17 cellular contexts compared by ENCODE assay signal in the genomic region with DNA sequence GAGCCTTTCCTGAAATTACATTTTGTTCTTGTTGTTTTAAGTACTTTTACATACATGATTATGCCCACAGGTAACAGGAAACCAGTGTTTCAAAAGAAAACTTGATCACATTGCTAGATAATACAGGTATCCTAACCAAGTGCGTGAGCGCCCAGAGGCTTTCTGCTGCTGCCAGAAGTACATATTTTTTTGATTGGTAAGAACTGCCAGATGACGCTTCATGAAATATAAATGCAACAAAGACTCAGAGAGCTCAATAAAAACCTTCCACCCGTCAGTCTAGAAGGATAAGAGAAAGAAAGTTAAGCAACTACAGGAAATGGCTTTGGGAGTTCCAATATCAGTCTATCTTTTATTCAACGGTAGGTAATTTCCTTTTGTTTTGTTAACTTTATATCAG. TPM values are rescaled to one million over a fixed set of nuclear protein-coding genes. Genes with fewer than 3 reads are reported as not detected.
DNase-seq lines count a peak whose midpoint lies in the region; ATAC-seq, FAIRE-seq and TF ChIP-seq lines count a peak whose summit lies in the region.
"Had no signal": no experiment of that assay in that cellular context is flagged by ENCODE, and none has a peak within 500 bp of the region (broad histone marks: within the 10 kb centered on the region; RNA-seq: fewer than 3 reads in every experiment).

A gene with protein sequence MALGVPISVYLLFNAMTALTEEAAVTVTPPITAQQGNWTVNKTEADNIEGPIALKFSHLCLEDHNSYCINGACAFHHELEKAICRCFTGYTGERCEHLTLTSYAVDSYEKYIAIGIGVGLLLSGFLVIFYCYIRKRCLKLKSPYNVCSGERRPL (plus strand): TSS at position 256 of the 400 bp plus-strand sequence. CDS start 64 bp downstream, at position 320.

- peak within 1 kb of the TSS in 1 of 3 donors; percentile 7 for H3K27ac Mint-ChIP-seq in CD4-positive, CD25-positive, alpha-beta regulatory T cell
- no peak within 1 kb of the TSS for H3K27ac Mint-ChIP-seq in endothelial cell (ENCODE audit: unreplicated experiment)

- no TSS peak for BruUV-seq in HCT116 (replicated peaks; lab: Mats Ljungman, UMichigan)
- BruUV-seq in GM12878 (replicated peaks; lab: Mats Ljungman, UMichigan) = no TSS peak

- no peak within 1 kb of the TSS for H3K4ac ChIP-seq in mesenchymal stem cell (ENCODE audit: low read depth in 1 of 2, low read length in 2 of 2)

- RAD21 ChIA-PET in HCT116 (lab: Charles Lee; ENCODE audit: low non-redundant PET in 1 of 2, low total read pairs in 2 of 2, uncharacterized antibody in 2 of 2, unreplicated experiment in 2 of 2) (no interaction called here), GM12878 (lab: Charles Lee; ENCODE audit: unreplicated experiment) (interaction anchor here (1.5 to 1.8 kb wide), 2 partner anchors 80 to 120 kb away, joined by 4 to 5 read pairs; no protein-coding TSS in a partner anchor)

- no peaks in the 10 kb centered on the region for H3K79me1 ChIP-seq in mesenchymal stem cell (replicated peaks; ENCODE audit: low read length, poor library complexity, severe bottlenecking)

- SMC1A ChIA-PET in GM12878 (lab: Charles Lee; ENCODE audit: uncharacterized antibody, unreplicated experiment) = interaction anchor here (0.6 to 4.8 kb wide), 4 partner anchors 12 to 119 kb away, joined by 3 to 21 read pairs (median 4); no protein-coding TSS in a partner anchor

- H3K9me2 ChIP-seq in HCT116 (ENCODE audit: insufficient read depth) = no peaks in the 10 kb centered on the region

- H3K27me3 ChIP-seq in CD4-positive, CD25-positive, alpha-beta regulatory T cell (ENCODE audit: control insufficient read depth, insufficient read depth, low read length) = peaks cover 2% of the 10 kb centered on the region
- H3K27me3 ChIP-seq in HCT116 (ENCODE audit: insufficient read depth, low read length) (no peaks in the 10 kb centered on the region), GM12878 (replicated peaks in 1 of 2; ENCODE audit: control insufficient read depth in 2 of 2, insufficient read depth in 2 of 2, low read length in 1 of 2) (no peaks in the 10 kb centered on the region), mesenchymal stem cell (ENCODE audit: control insufficient read depth in 1 of 2, insufficient read depth in 1 of 2, low read length in 2 of 2) (no peaks in the 10 kb centered on the region)
- H3K27me3 ChIP-seq: brain microvascular endothelial cell, gastroesophageal sphincter, SJCRH30, uterus had no signal

- TF ChIP-seq CTCF in HCT116 (IDR thresholded peaks at IDR 0.05 in 2 of 3, conservative IDR thresholded peaks at IDR 0.05 in 1 of 3; ENCODE audit: borderline replicate concordance in 1 of 3, insufficient read depth in 1 of 3, low read depth in 2 of 3, low read length in 2 of 3) (no peak), GM12878 (IDR thresholded peaks at IDR 0.05 in 2 of 3, conservative IDR thresholded peaks at IDR 0.05 in 1 of 3; ENCODE audit: control insufficient read depth in 2 of 3, extremely low read depth in 1 of 3, insufficient read depth in 1 of 3, low read depth in 3 of 3, low read length in 3 of 3) (no peak), endothelial cell (IDR thresholded peaks at IDR 0.05; ENCODE audit: unreplicated experiment) (no peak)

- H3K4me2 ChIP-seq in HCT116 (ENCODE audit: low read length) (no peak within 1 kb of the TSS), GM12878 (ENCODE audit: control insufficient read depth, insufficient read depth) (no peak within 1 kb of the TSS), mesenchymal stem cell (ENCODE audit: low read length, poor library complexity, severe bottlenecking) (no peak within 1 kb of the TSS)

- H3K18ac ChIP-seq in mesenchymal stem cell (ENCODE audit: low read depth in 1 of 2, low read length in 2 of 2) = no peak within 1 kb of the TSS

- no peak within 1 kb of the TSS for H2BK120ac ChIP-seq in mesenchymal stem cell (ENCODE audit: low read depth, low read length)

- CTCF ChIA-PET in HCT116 (lab: Charles Lee) = interaction anchor here (1.0 to 6.6 kb wide), 3 partner anchors 10 to 78 kb away, joined by 3 to 85 read pairs (median 4); no protein-coding TSS in a partner anchor
- CTCF ChIA-PET in GM12878 (lab: Yijun Ruan, JAX) = interaction anchor here (0.7 to 6.2 kb wide), 7 partner anchors 12 to 314 kb away, joined by 3 to 31 read pairs (median 8); no protein-coding TSS in a partner anchor

- H2BK5ac ChIP-seq in mesenchymal stem cell (ENCODE audit: low read depth, low read length, poor library complexity, severe bottlenecking) = no peak within 1 kb of the TSS

- intact Hi-C loops in HCT116 (cut with micrococcal nuclease) = no loop called here
- intact Hi-C loops in GM12878 (cut with micrococcal nuclease; ENCODE audit: unreplicated experiment) = no loop called here

- TF ChIP-seq RAD21 in HCT116 (IDR thresholded peaks at IDR 0.05; ENCODE audit: low read depth) (no peak), GM12878 (IDR thresholded peaks at IDR 0.05; ENCODE audit: insufficient read depth, low read depth, low read length) (no peak)

- no peak for FAIRE-seq in GM12878 (lab: Jason Lieb, UNC)

- H3K23ac ChIP-seq in mesenchymal stem cell (ENCODE audit: low read length in 2 of 2) = no peak within 1 kb of the TSS

- no peak within 1 kb of the TSS for H3K27ac ChIP-seq in CD4-positive, CD25-positive, alpha-beta regulatory T cell (ENCODE audit: insufficient read depth, low read length, poor library complexity, severe bottlenecking)
- H3K27ac ChIP-seq in HCT116 (ENCODE audit: low read depth, low read length) = no peak within 1 kb of the TSS
- H3K27ac ChIP-seq in GM12878 (ENCODE audit: control insufficient read depth, insufficient read depth) = no peak within 1 kb of the TSS
- H3K27ac ChIP-seq in mesenchymal stem cell (ENCODE audit: low read length, poor library complexity, severe bottlenecking) = no peak within 1 kb of the TSS
- H3K27ac ChIP-seq: brain microvascular endothelial cell, gastroesophageal sphincter, SJCRH30, uterus had no signal

- H3K9ac ChIP-seq in HCT116 (ENCODE audit: low read length) = no peak within 1 kb of the TSS
- H3K9ac ChIP-seq in GM12878 (ENCODE audit: control insufficient read depth, insufficient read depth, low read length) = no peak within 1 kb of the TSS
- H3K9ac ChIP-seq in mesenchymal stem cell (ENCODE audit: low read length) = peak within 1 kb of the TSS; percentile 5

- H3K9me3 ChIP-seq in CD4-positive, CD25-positive, alpha-beta regulatory T cell (ENCODE audit: control insufficient read depth in 2 of 2, low read length in 2 of 2) = no peaks in the 10 kb centered on the region
- H3K9me3 ChIP-seq in HCT116 (ENCODE audit: control insufficient read depth in 1 of 2, insufficient read depth in 1 of 2, low read depth in 1 of 2, low read length in 2 of 2) (no peaks in the 10 kb centered on the region), GM12878 (replicated peaks; ENCODE audit: control insufficient read depth, insufficient read depth, low read length) (no peaks in the 10 kb centered on the region), mesenchymal stem cell (ENCODE audit: control insufficient read depth, low read length) (no peaks in the 10 kb centered on the region)
- H3K9me3 ChIP-seq: gastroesophageal sphincter, SJCRH30, uterus had no signal

- no peaks in the 10 kb centered on the region for H3K36me3 ChIP-seq in CD4-positive, CD25-positive, alpha-beta regulatory T cell (ENCODE audit: control insufficient read depth, insufficient read depth, low read length)
- no peaks in the 10 kb centered on the region for H3K36me3 ChIP-seq in HCT116 (ENCODE audit: control insufficient read depth in 1 of 2, insufficient read depth in 2 of 2, low read length in 2 of 2)
- no peaks in the 10 kb centered on the region for H3K36me3 ChIP-seq in GM12878 (ENCODE audit: control insufficient read depth in 2 of 2, insufficient read depth in 2 of 2, low read length in 1 of 2)
- no peaks in the 10 kb centered on the region for H3K36me3 ChIP-seq in mesenchymal stem cell (ENCODE audit: control insufficient read depth in 1 of 2, insufficient read depth in 2 of 2, low read depth in 1 of 2, low read length in 2 of 2)
- H3K36me3 ChIP-seq: brain microvascular endothelial cell, gastroesophageal sphincter, SJCRH30, uterus had no signal

- no peaks in the 10 kb centered on the region for H3K4me1 ChIP-seq in CD4-positive, CD25-positive, alpha-beta regulatory T cell (ENCODE audit: control insufficient read depth, insufficient read depth, low read length, poor library complexity, severe bottlenecking)
- peaks cover 0 to 21% of the 10 kb centered on the region in 2 experiments; a peak in 2 of 4 replicates for H3K4me1 ChIP-seq in HCT116 (ENCODE audit: control insufficient read depth in 1 of 2, insufficient read depth in 2 of 2, low read length in 2 of 2)
- H3K4me1 ChIP-seq in GM12878 (ENCODE audit: control insufficient read depth, insufficient read depth, low read length) = no peaks in the 10 kb centered on the region
- H3K4me1 ChIP-seq in mesenchymal stem cell (ENCODE audit: control insufficient read depth, insufficient read depth, low read depth, low read length) = no peaks in the 10 kb centered on the region
- H3K4me1 ChIP-seq: gastroesophageal sphincter, SJCRH30, uterus had no signal

- H3K14ac ChIP-seq in mesenchymal stem cell (ENCODE audit: low read length in 2 of 2) = no peak within 1 kb of the TSS

- TF ChIP-seq POLR2A in HCT116 (IDR thresholded peaks at IDR 0.05; ENCODE audit: borderline replicate concordance, extremely low read depth, insufficient read depth, insufficient read length) = no peak
- TF ChIP-seq POLR2A in GM12878 (IDR thresholded peaks at IDR 0.05; ENCODE audit: low read depth, low read length) = no peak

- H2BK15ac ChIP-seq in mesenchymal stem cell (ENCODE audit: low read depth, poor library complexity, severe bottlenecking) = no peak within 1 kb of the TSS

- H3K4me1 Mint-ChIP-seq in CD4-positive, CD25-positive, alpha-beta regulatory T cell = peaks cover 0 to 7% (median 0%) of the 10 kb centered on the region in 4 donors
- no peaks in the 10 kb centered on the region for H3K4me1 Mint-ChIP-seq in endothelial cell (ENCODE audit: unreplicated experiment)

- peak in 2 of 3 donors; percentile 1 to 6 for DNase-seq in CD4-positive, CD25-positive, alpha-beta regulatory T cell
- DNase-seq in HCT116 (ENCODE audit: low read depth, low spot score) = no peak
- DNase-seq in GM12878 (ENCODE audit: low read depth, low spot score) = no peak
- no peak for DNase-seq in mesenchymal stem cell
- no peak for DNase-seq in endothelial cell (ENCODE audit: low spot score)
- DNase-seq in SKM-1 treated with dmso at 0.1 percent for 144 hours (lab: John Stamatoyannopoulos, UW; ENCODE audit: unreplicated experiment) = no peak
- DNase-seq: activated CD4-positive, alpha-beta T cell treated with anti-CD3 and anti-CD28 coated beads, Interleukin-2, amount 50 U/mL, for 48 hours; activated effector memory CD4-positive, alpha-beta T cell treated with Interleukin-2 at 50 U/mL for 16 hours; brain microvascular endothelial cell; EL; NCI-H2107; SJCRH30; uterus had no signal

- no peak for TF ChIP-seq EP300 in GM12878 (IDR thresholded peaks at IDR 0.05; ENCODE audit: borderline replicate concordance in 1 of 2, control insufficient read depth in 1 of 2, low read depth in 2 of 2, low read length in 2 of 2)

- ATAC-seq in CD4-positive, CD25-positive, alpha-beta regulatory T cell (ENCODE audit: low read depth in 2 of 2) = no peak
- ATAC-seq in HCT116 (no peak), GM12878 (no peak), HG02852 (IDR thresholded peaks at IDR 0.05; ENCODE audit: unreplicated experiment) (no peak)
- ATAC-seq: gastroesophageal sphincter had no signal

- H4K91ac ChIP-seq in mesenchymal stem cell (ENCODE audit: low read length) = no peak within 1 kb of the TSS

- no peak within 1 kb of the TSS for H4K8ac ChIP-seq in mesenchymal stem cell (ENCODE audit: low read length)

- peaks cover 5% of the 10 kb centered on the region for H3K27me3 Mint-ChIP-seq in CD4-positive, CD25-positive, alpha-beta regulatory T cell
- H3K27me3 Mint-ChIP-seq in endothelial cell (ENCODE audit: unreplicated experiment) = no peaks in the 10 kb centered on the region

- POLR2A ChIA-PET in HCT116 (lab: Charles Lee) = no interaction called here
- POLR2A ChIA-PET in GM12878 (lab: Charles Lee) = no interaction called here

- H3K79me2 ChIP-seq in HCT116 (ENCODE audit: insufficient read depth, low read length) (no peaks in the 10 kb centered on the region), GM12878 (ENCODE audit: control insufficient read depth, insufficient read depth, low read length) (no peaks in the 10 kb centered on the region)

- no peak within 1 kb of the TSS for H2BK12ac ChIP-seq in mesenchymal stem cell (ENCODE audit: low read length in 2 of 2)

- no peaks in the 10 kb centered on the region for H3K9me3 Mint-ChIP-seq in CD4-positive, CD25-positive, alpha-beta regulatory T cell
- H3K9me3 Mint-ChIP-seq in endothelial cell (ENCODE audit: unreplicated experiment) = no peaks in the 10 kb centered on the region
- H3K9me3 Mint-ChIP-seq: CD8-positive, alpha-beta memory T cell had no signal

- H2AFZ ChIP-seq in HCT116 (ENCODE audit: low read depth, low read length, poor library complexity, severe bottlenecking) (peak within 1 kb of the TSS; percentile 59), GM12878 (ENCODE audit: control insufficient read depth, low read depth, low read length) (peak within 1 kb of the TSS; percentile 1; the same call in 1 of the 2 replicates), mesenchymal stem cell (ENCODE audit: low read depth, low read length) (no peak within 1 kb of the TSS)

- no peaks in the 10 kb centered on the region for H3K36me3 Mint-ChIP-seq in CD4-positive, CD25-positive, alpha-beta regulatory T cell
- H3K36me3 Mint-ChIP-seq in endothelial cell (ENCODE audit: low read depth, unreplicated experiment) = no peaks in the 10 kb centered on the region
- H3K36me3 Mint-ChIP-seq: CD8-positive, alpha-beta memory T cell had no signal

- H3K4me3 Mint-ChIP-seq in CD4-positive, CD25-positive, alpha-beta regulatory T cell = peak within 1 kb of the TSS in 1 of 4 donors; percentile 9
- no peak within 1 kb of the TSS for H3K4me3 Mint-ChIP-seq in endothelial cell (ENCODE audit: unreplicated experiment)

- in situ Hi-C loops in GM12878 (cut with MboI) = no loop called here

- no peak within 1 kb of the TSS for H2AK5ac ChIP-seq in mesenchymal stem cell (ENCODE audit: low read length, severe bottlenecking)

- H4K20me1 ChIP-seq in HCT116 (ENCODE audit: insufficient read depth) = no peaks in the 10 kb centered on the region
- no peaks in the 10 kb centered on the region for H4K20me1 ChIP-seq in GM12878 (ENCODE audit: control insufficient read depth, insufficient read depth)

- 91% methylated on average over 5 of the region's 5 CpGs for WGBS in GM12878 (ENCODE audit: insufficient coverage, insufficient replicate concordance, low lambda C conversion rate, missing lambda C conversion rate)
- WGBS in mesenchymal stem cell = 89% methylated on average over 4 of the region's 5 CpGs

- H3K4me3 ChIP-seq in CD4-positive, CD25-positive, alpha-beta regulatory T cell (ENCODE audit: low read depth, low read length) = no peak within 1 kb of the TSS
- H3K4me3 ChIP-seq in HCT116 (replicated peaks in 1 of 2; ENCODE audit: low read depth in 1 of 2, low read length in 2 of 2) (no peak within 1 kb of the TSS), GM12878 (no peak within 1 kb of the TSS), mesenchymal stem cell (ENCODE audit: insufficient read depth in 1 of 2, low read depth in 1 of 2, low read length in 2 of 2) (peak within 1 kb of the TSS in 1 of 2 experiments; percentile 14)
- H3K4me3 ChIP-seq: gastroesophageal sphincter, lung, SJCRH30, uterus had no signal

RNA-seq across cellular contexts. Expression of the gene that starts here (rescaled TPM):
- total RNA-seq in CD4-positive, CD25-positive, alpha-beta regulatory T cell = 0.54 TPM
- polyA plus RNA-seq in CD4-positive, CD25-positive, alpha-beta regulatory T cell = not detected
- total RNA-seq in HCT116 (2021; ENCODE audit: unreplicated experiment) = 1.5 TPM
- 0.47 and 0.75 TPM in 2 replicates for polyA plus RNA-seq in HCT116 (2012)
- total RNA-seq in GM12878 (2013; cell fraction: nucleolus; rRNA removed) = 0.83 and 2.8 TPM in 2 replicates
- not detected in 2 replicates for total RNA-seq in GM12878 (2014; rRNA removed)
- 0.54 TPM in 1 of 2 replicates, not detected in the other for total RNA-seq in GM12878 (2014; rRNA removed; fragmentation: Illumina TruSeq; extraction: Trizol)
- not detected in 2 replicates for total RNA-seq in GM12878 (2021)
- not detected for polyA plus RNA-seq in GM12878 (2011; ENCODE audit: low read depth)
- polyA plus RNA-seq in GM12878 (2011; rRNA removed) = 0.42 and 0.45 TPM in 2 replicates
- 0.04 TPM in 1 of 2 replicates, not detected in the other for polyA plus RNA-seq in GM12878 (2011; cell fraction: cytosol; rRNA removed)
- 0.25 and 0.27 TPM in 2 replicates for polyA plus RNA-seq in GM12878 (2011; cell fraction: nucleus; rRNA removed)
- not detected in 2 replicates for polyA plus RNA-seq in GM12878 (2012)
- polyA plus RNA-seq in GM12878 (2014; fragmentation: Illumina TruSeq; extraction: Trizol) = 0.12 TPM in 1 of 2 replicates, not detected in the other
- under 1 TPM in 1 of 2 experiments, not detected in 1; 0.06 TPM for polyA plus RNA-seq in GM12878 (2014; fragmentation: Nextera tagmentation; extraction: Ambion mirVana)
- polyA plus RNA-seq in GM12878 (2014; rRNA removed) = not detected in 2 replicates
- polyA plus RNA-seq in GM12878 (2016; fragmentation: Nextera tagmentation; extraction: Ambion mirVana) = not detected
- polyA minus RNA-seq in GM12878 (2011; rRNA and poly(A)+ RNA removed) = 0.21 and 0.66 TPM in 2 replicates
- not detected in 2 replicates for polyA minus RNA-seq in GM12878 (2011; cell fraction: cytosol; rRNA and poly(A)+ RNA removed)
- 0.36 and 1.1 TPM in 2 replicates for polyA minus RNA-seq in GM12878 (2011; cell fraction: nucleus; rRNA and poly(A)+ RNA removed)
- not detected for polyA plus RNA-seq in mesenchymal stem cell (2013, experiment 1 of 2)
- polyA plus RNA-seq in mesenchymal stem cell (2013, experiment 2 of 2) = not detected
- not detected for total RNA-seq in endothelial cell (ENCODE audit: unreplicated experiment)
- total RNA-seq: CD8-positive, alpha-beta memory T cell; SJCRH30 had no signal
- polyA plus RNA-seq: CD8-positive, alpha-beta memory T cell had no signal

Comparison
In these comparisons a context has a peak if more than half of its experiments do, and no peak if none do; other contexts are left out.
1. Peak in DNase-seq in CD4-positive, CD25-positive, alpha-beta regulatory T cell; RNA of the gene not detected or under 1 TPM.